Comparison of ENCODE assay signal across 8 cellular contexts in genomic region chr7:31735991-31736982, GRCh38. TPM values are rescaled to one million over a fixed set of nuclear protein-coding genes. Genes with fewer than 3 reads are reported as not detected.
DNase-seq lines count a peak whose midpoint lies in the region; ATAC-seq and TF ChIP-seq lines count a peak whose summit lies in the region.

No MANE protein-coding gene starts in this region.

- no peak overlapping the region for H3K4me2 ChIP-seq in fibroblast of lung (ENCODE audit: extremely low read depth, insufficient read depth, low read length)
- H3K4me2 ChIP-seq in neural cell (ENCODE audit: low read length) = no peak overlapping the region

- no peaks in the 10 kb centered on the region for H3K9me2 ChIP-seq in neural cell (ENCODE audit: insufficient read depth, low read length)

- no peaks in the 10 kb centered on the region for H3K4me1 ChIP-seq in fibroblast of lung (ENCODE audit: control insufficient read depth, extremely low read depth, insufficient read depth, low read length)

- DNase-seq in Calu3 (peak; percentile 86), NCI-H146 (lab: John Stamatoyannopoulos, UW) (peak; percentile 29), fibroblast of lung (ENCODE audit: low read depth in 2 of 2) (peak; percentile 42 to 54)
- no peak for DNase-seq in activated CD4-positive, CD25-positive, alpha-beta regulatory T cell (lab: John Stamatoyannopoulos, UW)
- DNase-seq in activated effector memory CD4-positive, alpha-beta T cell treated with Interleukin-2 at 50 U/mL for 16 hours = no peak

- H3K27me3 ChIP-seq in fibroblast of lung (ENCODE audit: control insufficient read depth, insufficient read depth, low read length) (no peaks in the 10 kb centered on the region), neural cell (ENCODE audit: insufficient read depth, low read depth, low read length) (no peaks in the 10 kb centered on the region)

- CTCF ChIA-PET in Calu3 (lab: Charles Lee) = interaction anchor here (0.7 to 0.8 kb wide), 2 partner anchors 544 to 1588 kb away, joined by 3 read pairs; no protein-coding TSS in a partner anchor

- H3K9me3 Mint-ChIP-seq in Calu3 (ENCODE audit: low read depth, unreplicated experiment) = no peaks in the 10 kb centered on the region

- no peak overlapping the region for H2AFZ ChIP-seq in fibroblast of lung (ENCODE audit: low read length)
- no peak overlapping the region for H2AFZ ChIP-seq in neural cell (ENCODE audit: low read depth, low read length)

- no peaks in the 10 kb centered on the region for H3F3A ChIP-seq in neural cell (ENCODE audit: insufficient read depth, low read length, poor library complexity, severe bottlenecking)

- intact Hi-C loops in Calu3 (cut with micrococcal nuclease; ENCODE audit: unreplicated experiment) = loop anchor here (1.0 to 2.0 kb wide), 5 partner anchors 88 to 602 kb away; no protein-coding TSS in a partner anchor

- H4K20me1 ChIP-seq in fibroblast of lung (ENCODE audit: control insufficient read depth, extremely low read depth, insufficient read depth, low read length) = no peaks in the 10 kb centered on the region
- H4K20me1 ChIP-seq in neural cell (ENCODE audit: insufficient read depth) = no peaks in the 10 kb centered on the region

- H3K36me3 ChIP-seq in fibroblast of lung (ENCODE audit: control insufficient read depth, insufficient read depth, low read length) (no peaks in the 10 kb centered on the region), neural cell (ENCODE audit: insufficient read depth, low read length) (no peaks in the 10 kb centered on the region)

- peak; percentile 98 for TF ChIP-seq RAD21 in neural cell (conservative IDR thresholded peaks at IDR 0.05)

- H3K9ac ChIP-seq in fibroblast of lung (ENCODE audit: insufficient read depth, low read length) (no peak overlapping the region), neural cell (ENCODE audit: low read length) (no peak overlapping the region)

- TF ChIP-seq CTCF in Calu3 (IDR thresholded peaks at IDR 0.05; ENCODE audit: unreplicated experiment) (peak; percentile 94), fibroblast of lung (conservative IDR thresholded peaks at IDR 0.05 in 1 of 2, IDR thresholded peaks at IDR 0.05 in 1 of 2; ENCODE audit: low read depth in 1 of 2, low read length in 2 of 2) (peak; percentile 90 to 95), neural cell (IDR thresholded peaks at IDR 0.05; ENCODE audit: poor library complexity, severe bottlenecking) (peak; percentile 96)

- no peak overlapping the region for H3K4me3 ChIP-seq in fibroblast of lung (replicated peaks in 1 of 4; ENCODE audit: control extremely low read depth in 1 of 4, insufficient read depth in 1 of 4, low read depth in 3 of 4, low read length in 4 of 4)
- H3K4me3 ChIP-seq in neural cell (ENCODE audit: low read length) = no peak overlapping the region

- H3K79me2 ChIP-seq in fibroblast of lung (ENCODE audit: control insufficient read depth, insufficient read depth, low read length) = no peaks in the 10 kb centered on the region
- no peaks in the 10 kb centered on the region for H3K79me2 ChIP-seq in neural cell (replicated peaks; ENCODE audit: insufficient read depth, low read length)

- no peak for TF ChIP-seq EP300 in neural cell (conservative IDR thresholded peaks at IDR 0.05; ENCODE audit: poor library complexity, severe bottlenecking)

- no peaks in the 10 kb centered on the region for H3K36me3 Mint-ChIP-seq in Calu3 (ENCODE audit: insufficient read depth, unreplicated experiment)

- H3K9me3 ChIP-seq in fibroblast of lung (ENCODE audit: control insufficient read depth, insufficient read depth, low read depth, low read length) = no peaks in the 10 kb centered on the region
- no peaks in the 10 kb centered on the region for H3K9me3 ChIP-seq in neural cell (ENCODE audit: low read length)

- no peak overlapping the region for H3K27ac Mint-ChIP-seq in Calu3 (ENCODE audit: unreplicated experiment)

- H3K4me3 Mint-ChIP-seq in Calu3 (ENCODE audit: low read depth, unreplicated experiment) = no peak overlapping the region

- H3K4me1 Mint-ChIP-seq in Calu3 (ENCODE audit: low read depth, unreplicated experiment) = no peaks in the 10 kb centered on the region

- H3K27ac ChIP-seq in fibroblast of lung (ENCODE audit: insufficient read depth, low read length) (no peak overlapping the region), neural cell (ENCODE audit: low read length) (no peak overlapping the region)

- ATAC-seq in GM21526 (IDR thresholded peaks at IDR 0.05; ENCODE audit: low FRiP score, unreplicated experiment) (peak; percentile 74), SK-N-SH treated with all-trans-retinoic acid at 6 μM for 48 hours (peak; percentile 97)

- no peaks in the 10 kb centered on the region for H3K27me3 Mint-ChIP-seq in Calu3 (ENCODE audit: unreplicated experiment)

- BruUV-seq in Calu3 (replicated peaks; lab: Mats Ljungman, UMichigan) = no TSS peak

TF ChIP-seq in SK-N-SH treated with all-trans-retinoic acid at 6 μM for 48 hours, 23 proteins besides CTCF, POLR2A, EP300 and RAD21:
- TF ChIP-seq CREB5 (CRISPR knock-in tag; IDR thresholded peaks at IDR 0.05; ENCODE audit: low read depth) = no peak
- TF ChIP-seq TCF4 (CRISPR knock-in tag; IDR thresholded peaks at IDR 0.05; ENCODE audit: borderline replicate concordance) = no peak
- TF ChIP-seq ZFP30 (CRISPR knock-in tag; IDR thresholded peaks at IDR 0.05) = no peak
- no peak for TF ChIP-seq ESRRG (CRISPR knock-in tag; IDR thresholded peaks at IDR 0.05)

TF ChIP-seq in neural cell, 6 proteins besides CTCF, POLR2A, EP300 and RAD21:
- no peak for TF ChIP-seq POLR2AphosphoS5 (IDR thresholded peaks at IDR 0.05)
- TF ChIP-seq TAF1 (IDR thresholded peaks at IDR 0.05; ENCODE audit: low read depth) = no peak
- peak; percentile 98 for TF ChIP-seq SMC3 (conservative IDR thresholded peaks at IDR 0.05; ENCODE audit: poor library complexity)
- TF ChIP-seq MXI1 (conservative IDR thresholded peaks at IDR 0.05; ENCODE audit: poor library complexity, severe bottlenecking) = no peak
- TF ChIP-seq EZH2 (IDR thresholded peaks at IDR 0.05; ENCODE audit: borderline replicate concordance, insufficient read depth, low read length, poor library complexity, severe bottlenecking) = no peak
- no peak for TF ChIP-seq REST (IDR thresholded peaks at IDR 0.05; ENCODE audit: borderline replicate concordance)
TF ChIP-seq in neural cell: peak in this region for 1.

RNA-seq across cellular contexts. Expression of gene PPP1R17, which starts 49.3 kb away (rescaled TPM):
- total RNA-seq in Calu3 (2022) = not detected in 2 replicates
- total RNA-seq in fibroblast of lung = not detected in 2 replicates
- not detected in 2 replicates for polyA plus RNA-seq in fibroblast of lung
- polyA plus RNA-seq in fibroblast of lung (2012) = 0.06 TPM in 1 of 2 replicates, not detected in the other
- polyA minus RNA-seq in fibroblast of lung (ENCODE audit: low replicate concordance) = not detected in 2 replicates
- polyA plus RNA-seq in neural cell = 7.7 and 8.8 TPM in 2 replicates
- 3.2 and 3.9 TPM in 2 replicates for polyA minus RNA-seq in neural cell

Comparison
In these comparisons a context has a peak if more than half of its experiments do, and no peak if none do; other contexts are left out.
1. DNase-seq: peak in Calu3 (single experiment), NCI-H146 (single experiment) and fibroblast of lung (2 of 2); none in activated CD4-positive, CD25-positive, alpha-beta regulatory T cell (0 of 4) and activated effector memory CD4-positive, alpha-beta T cell treated with Interleukin-2 at 50 U/mL for 16 hours (single experiment).
2. Peak in every context shown above with its lines, with median percentiles within 50 percentile points of each other: CTCF ChIP-seq.